Comparison of ENCODE assay signal across 1 cellular context in genomic region chr19:48954595-48955307, GRCh38.
TF ChIP-seq lines count a peak whose summit lies in the region.

BAX (plus strand) TSS chr19:48954875; CDS start chr19:48954929, 54 bp downstream.

TF ChIP-seq in HEK293, 187 proteins besides CTCF, POLR2A, EP300 and RAD21 (continued from another document and continues in another):
- TF ChIP-seq TSHZ1 (tag by site-specific recombination; IDR thresholded peaks at IDR 0.05; ENCODE audit: borderline replicate concordance) (peak; percentile 68; the same call in 1 of the 2 replicates), EGR2 (tag by site-specific recombination; IDR thresholded peaks at IDR 0.05; ENCODE audit: low read depth) (peak; percentile 20; the same call in 1 of the 2 replicates), BCL6B (tag by site-specific recombination; IDR thresholded peaks at IDR 0.05) (no peak), YY1 (tag by site-specific recombination; IDR thresholded peaks at IDR 0.05) (peak; percentile 95), ZNF169 (tag by site-specific recombination; IDR thresholded peaks at IDR 0.05) (no peak), ZNF335 (tag by site-specific recombination; conservative IDR thresholded peaks at IDR 0.05) (peak; percentile 93), ZNF19 (tag by site-specific recombination; IDR thresholded peaks at IDR 0.05; ENCODE audit: low read depth) (no peak), INSM2 (tag by site-specific recombination; IDR thresholded peaks at IDR 0.05) (peak; percentile 63), ZNF16 (tag by site-specific recombination; IDR thresholded peaks at IDR 0.05; ENCODE audit: low read depth) (no peak), PRDM2 (tag by site-specific recombination; IDR thresholded peaks at IDR 0.05; ENCODE audit: borderline replicate concordance) (no peak), ZNF155 (tag by site-specific recombination; IDR thresholded peaks at IDR 0.05) (no peak), ATF2 (tag by site-specific recombination; IDR thresholded peaks at IDR 0.05; ENCODE audit: low read depth) (no peak), FEZF1 (tag by site-specific recombination; IDR thresholded peaks at IDR 0.05) (no peak; the same call in 1 of the 2 replicates), ZNF626 (tag by site-specific recombination; IDR thresholded peaks at IDR 0.05) (no peak), PRDM10 (tag by site-specific recombination; IDR thresholded peaks at IDR 0.05) (peak; percentile 96), ZSCAN16 (tag by site-specific recombination; IDR thresholded peaks at IDR 0.05) (peak; percentile 51; the same call in 1 of the 2 replicates), ZEB2 (tag by site-specific recombination; IDR thresholded peaks at IDR 0.05) (peak; percentile 88), GFI1B (tag by site-specific recombination; IDR thresholded peaks at IDR 0.05) (no peak), ZNF174 (tag by site-specific recombination; IDR thresholded peaks at IDR 0.05) (no peak), ZBTB10 (tag by site-specific recombination; IDR thresholded peaks at IDR 0.05) (no peak), ZNF324 (tag by site-specific recombination; IDR thresholded peaks at IDR 0.05) (no peak), REST (tag by site-specific recombination; IDR thresholded peaks at IDR 0.05) (no peak), ZNF548 (tag by site-specific recombination; IDR thresholded peaks at IDR 0.05) (no peak), TCF7L2 (IDR thresholded peaks at IDR 0.05; ENCODE audit: borderline replicate concordance, low read depth, low read length) (no peak), ZNF266 (tag by site-specific recombination; IDR thresholded peaks at IDR 0.05; ENCODE audit: low read depth) (no peak), ZNF221 (tag by site-specific recombination; IDR thresholded peaks at IDR 0.05; ENCODE audit: borderline replicate concordance) (no peak)
